Comparison of ENCODE assay signal across 14 cellular contexts in the genomic region with DNA sequence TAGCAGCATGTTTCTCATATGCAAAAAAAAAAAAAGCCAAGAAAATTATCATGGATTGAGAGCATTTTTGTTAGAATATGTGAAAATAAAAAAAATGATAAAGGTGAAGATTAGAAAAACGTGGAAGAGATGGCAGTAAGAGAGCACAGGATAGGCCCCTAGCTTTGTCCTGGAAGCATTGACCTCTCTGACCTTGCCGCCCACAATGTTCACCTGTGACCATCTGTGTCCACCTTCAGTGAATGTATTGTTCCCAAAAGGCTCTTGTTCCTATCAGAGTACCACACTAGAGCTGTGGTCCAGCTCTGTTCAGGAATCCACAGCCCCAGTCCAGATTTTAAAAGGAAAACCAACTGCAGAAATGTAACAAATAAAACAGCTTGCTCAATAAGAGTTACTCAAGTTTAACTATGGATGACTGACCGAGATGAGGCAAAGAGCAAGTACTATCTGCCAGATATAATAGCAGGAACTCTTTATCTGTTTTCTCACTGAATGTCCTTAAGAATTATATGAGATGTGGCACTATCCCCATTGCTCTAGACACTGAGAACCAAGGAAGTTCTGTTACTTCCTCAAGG.
"Had no signal": no experiment of that assay in that cellular context is flagged by ENCODE, and none has a peak within 500 bp of the region (broad histone marks: within the 10 kb centered on the region; RNA-seq: fewer than 3 reads in every experiment).

No MANE protein-coding gene starts in this region.

- H3K27ac Mint-ChIP-seq: activated CD4-positive, alpha-beta T cell treated with anti-CD3 and anti-CD28 coated beads, Interleukin-2, amount 10 ng/mL, durations not matched to agents 24 days and 14 days; activated T-helper 1 cell treated with anti-CD3 and anti-CD28 coated beads, Interleukin-12 subunit alpha, Interleukin-12 subunit beta, Interleukin-2, Interleukin-4 antibody, amounts not matched to agents 30 ng/mL and 10 ng/mL and 1 ng/mL, durations not matched to agents 14 hours and 24 hours and 36 hours had no signal

- H3K9me3 ChIP-seq: heart left ventricle, ovary, thyroid gland, uterus had no signal

- H3K36me3 ChIP-seq: heart left ventricle, ovary, thyroid gland, uterus had no signal

- H3K4me1 ChIP-seq: uterus had no signal

- H3K4me3 Mint-ChIP-seq: activated CD4-positive, alpha-beta T cell treated with anti-CD3 and anti-CD28 coated beads, Interleukin-2, amount 10 ng/mL, durations not matched to agents 24 days and 14 days; activated T-helper 1 cell treated with anti-CD3 and anti-CD28 coated beads, Interleukin-12 subunit alpha, Interleukin-12 subunit beta, Interleukin-2, Interleukin-4 antibody, amounts not matched to agents 30 ng/mL and 10 ng/mL and 1 ng/mL, durations not matched to agents 14 hours and 24 hours and 36 hours; nephron had no signal

- H3K9me3 Mint-ChIP-seq: activated CD4-positive, alpha-beta T cell treated with anti-CD3 and anti-CD28 coated beads, Interleukin-2, amount 10 ng/mL, durations not matched to agents 24 days and 14 days; activated T-helper 1 cell treated with anti-CD3 and anti-CD28 coated beads, Interleukin-12 subunit alpha, Interleukin-12 subunit beta, Interleukin-2, Interleukin-4 antibody, amounts not matched to agents 30 ng/mL and 10 ng/mL and 1 ng/mL, durations not matched to agents 14 hours and 24 hours and 36 hours; nephron had no signal

- H3K27me3 ChIP-seq: heart left ventricle, ovary, thyroid gland, uterus had no signal

- H3K27ac ChIP-seq: ovary, thyroid gland, uterus had no signal

- H3K4me3 ChIP-seq: heart left ventricle, ovary, skin epidermis, thyroid gland, uterus had no signal

- DNase-seq: activated CD4-positive, alpha-beta T cell treated with anti-CD3 and anti-CD28 coated beads, Interleukin-2, amount 10 ng/mL, durations not matched to agents 24 days and 14 days; activated naive CD4-positive, alpha-beta T cell; central memory CD4-positive, alpha-beta T cell; cortex of kidney; effector CD8-positive, alpha-beta T cell; heart left ventricle; islet precursor cell; ovary; retina; thyroid gland; uterus had no signal

- H3K27me3 Mint-ChIP-seq: activated CD4-positive, alpha-beta T cell treated with anti-CD3 and anti-CD28 coated beads, Interleukin-2, amount 10 ng/mL, durations not matched to agents 24 days and 14 days had no signal
